1 cellular context compared by ENCODE assay signal in genomic region chr12:57741413-57741789, GRCh38.
TF ChIP-seq lines count a peak whose summit lies in the region.

No MANE protein-coding gene starts in this region.

TF ChIP-seq in H1, 55 proteins besides CTCF, POLR2A, EP300 and RAD21:
- no peak for TF ChIP-seq YY1 (IDR thresholded peaks at IDR 0.05; ENCODE audit: low read depth, low read length)
